ENCODE assay signal across 12 cellular contexts in the genomic region with DNA sequence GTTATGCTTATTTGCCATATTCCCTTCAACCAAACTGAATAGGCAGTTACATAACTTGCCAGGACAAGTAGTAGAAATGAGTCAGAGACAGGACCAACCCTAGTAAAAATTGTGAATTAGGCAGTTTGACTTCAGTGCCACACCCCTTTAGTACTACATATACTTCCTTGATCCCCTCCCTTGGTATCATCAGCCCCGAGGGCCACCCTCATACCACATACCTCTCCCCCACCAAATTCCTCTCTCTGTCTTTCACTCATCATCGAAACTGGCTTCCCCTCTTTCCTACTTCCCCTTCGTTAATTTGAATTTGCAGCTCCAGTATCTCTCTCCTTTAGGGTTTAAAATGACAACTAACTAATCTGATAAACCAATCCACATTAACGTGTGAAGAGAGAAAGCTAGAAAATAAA. TPM values are rescaled to one million over a fixed set of nuclear protein-coding genes. Genes with fewer than 3 reads are reported as not detected.
DNase-seq lines count a peak whose midpoint lies in the region; TF ChIP-seq lines count a peak whose summit lies in the region.
"Had no signal": no experiment of that assay in that cellular context is flagged by ENCODE, and none has a peak within 500 bp of the region (broad histone marks: within the 10 kb centered on the region; RNA-seq: fewer than 3 reads in every experiment).

No MANE protein-coding gene starts in this region.

- H3K27me3 ChIP-seq in esophagus (ENCODE audit: control insufficient read depth in 1 of 2, insufficient read depth in 2 of 2, low read length in 2 of 2) (no peaks in the 10 kb centered on the region), osteoblast (ENCODE audit: insufficient read depth, low read length) (no peaks in the 10 kb centered on the region), A673 (replicated peaks; ENCODE audit: insufficient read depth, low read depth, low read length, poor library complexity) (no peaks in the 10 kb centered on the region)

- H3K4me2 ChIP-seq in osteoblast (ENCODE audit: insufficient read depth, low read length), result no peak overlapping the region
- H3K4me2 ChIP-seq: PC-9 had no signal

- H3K27ac ChIP-seq in esophagus (ENCODE audit: low read depth in 2 of 2, low read length in 1 of 2) (peak overlapping the region; percentile 68 to 92), osteoblast (ENCODE audit: low read depth, low read length) (no peak overlapping the region), A673 (ENCODE audit: low read depth, low read length, poor library complexity, severe bottlenecking) (no peak overlapping the region)
- H3K27ac ChIP-seq: PC-9 had no signal

- CTCF ChIA-PET in A673 (lab: Charles Lee), result no interaction called here

- H4K20me1 ChIP-seq in osteoblast (ENCODE audit: insufficient read depth, low read length), result no peaks in the 10 kb centered on the region

- 33 to 48% methylated on average over 4 of the region's 4 CpGs for WGBS in esophagus, 2 donors

- no peaks in the 10 kb centered on the region for H3K36me3 ChIP-seq in esophagus (ENCODE audit: control insufficient read depth in 2 of 2, insufficient read depth in 2 of 2, low read length in 1 of 2)
- no peaks in the 10 kb centered on the region for H3K36me3 ChIP-seq in osteoblast (ENCODE audit: insufficient read depth, low read length)
- no peaks in the 10 kb centered on the region for H3K36me3 ChIP-seq in A673 (ENCODE audit: insufficient read depth, low read length, poor library complexity, severe bottlenecking)

- H3K9me3 ChIP-seq in esophagus (ENCODE audit: control insufficient read depth in 2 of 2, insufficient read depth in 1 of 2, low read depth in 1 of 2, low read length in 1 of 2) (no peaks in the 10 kb centered on the region), osteoblast (ENCODE audit: low read depth, low read length) (no peaks in the 10 kb centered on the region), A673 (ENCODE audit: low read depth, low read length, poor library complexity, severe bottlenecking) (no peaks in the 10 kb centered on the region)

- H3K4me1 ChIP-seq in esophagus (ENCODE audit: control insufficient read depth in 2 of 2, insufficient read depth in 2 of 2, low read length in 1 of 2) (no peaks in the 10 kb centered on the region), osteoblast (ENCODE audit: insufficient read depth, low read length) (no peaks in the 10 kb centered on the region), A673 (ENCODE audit: insufficient read depth, low read length, poor library complexity, severe bottlenecking) (peaks cover 19% of the 10 kb centered on the region)

- no peaks in the 10 kb centered on the region for H3K79me2 ChIP-seq in osteoblast (ENCODE audit: insufficient read depth, low read length)

- TF ChIP-seq CTCF in GM12865 (IDR thresholded peaks at IDR 0.05; ENCODE audit: insufficient read depth, low read depth, low read length, missing control alignments), result no peak
- TF ChIP-seq CTCF in osteoblast (IDR thresholded peaks at IDR 0.05; ENCODE audit: extremely low read depth, low read depth, low read length), result no peak
- TF ChIP-seq CTCF in A673 (conservative IDR thresholded peaks at IDR 0.05; ENCODE audit: low read depth, low read length), result no peak

- intact Hi-C loops in A673 (cut with micrococcal nuclease; ENCODE audit: unreplicated experiment), result no loop called here

- DNase-seq in GM12865 (ENCODE audit: low read depth), result peak; percentile 44
- DNase-seq in NOMO-1 treated with DMSO at 0.1 percent for 48 hours (lab: John Stamatoyannopoulos, UW; ENCODE audit: unreplicated experiment), result peak; percentile 85
- DNase-seq in osteoblast (ENCODE audit: insufficient read length, low spot score, missing footprints), result peak; percentile 13
- DNase-seq in nucleus accumbens (lab: John Stamatoyannopoulos, UW), result no peak
- DNase-seq in T-helper 2 cell, result no peak
- no peak for DNase-seq in A673 (ENCODE audit: low spot score)
- DNase-seq in NCI-H187 (lab: John Stamatoyannopoulos, UW), result no peak
- DNase-seq: activated CD4-positive, alpha-beta T cell treated with anti-CD3 and anti-CD28 coated beads for 48 hours; activated naive CD8-positive, alpha-beta T cell treated with anti-CD3 and anti-CD28 coated beads, Interleukin-2, amount 10 ng/mL, durations not matched to agents 7 days and 5 days; CD4-positive, CD25-positive, alpha-beta regulatory T cell had no signal

- peak overlapping the region; percentile 24 for H3K4me3 ChIP-seq in GM12865 (ENCODE audit: low read depth, low read length)
- no peak overlapping the region for H3K4me3 ChIP-seq in esophagus (ENCODE audit: low read depth in 1 of 2, low read length in 2 of 2)
- no peak overlapping the region for H3K4me3 ChIP-seq in osteoblast (ENCODE audit: insufficient read depth, low read length)
- H3K4me3 ChIP-seq in A673 (ENCODE audit: low read depth, low read length, poor library complexity, severe bottlenecking), result no peak overlapping the region
- H3K4me3 ChIP-seq: PC-9 had no signal

- no TSS peak for BruUV-seq in A673 (replicated peaks; lab: Mats Ljungman, UMichigan)

- POLR2A ChIA-PET in A673 (lab: Charles Lee; ENCODE audit: low non-redundant PET), result interaction anchor here (0.5 kb wide), 1 partner anchor 204 kb away, joined by 3 read pairs; no protein-coding TSS in a partner anchor

- H2AFZ ChIP-seq in osteoblast (ENCODE audit: low read length), result peak overlapping the region; percentile 26
- H2AFZ ChIP-seq: PC-9 had no signal

RNA-seq across cellular contexts. Expression of a gene that starts 7.9 kb away (rescaled TPM):
- polyA plus RNA-seq in esophagus, result 10 to 100 TPM; 12.2 to 18.3 TPM
- total RNA-seq in osteoblast (70.2 and 87.8 TPM in 2 replicates), A673 (2021) (103 and 107 TPM in 2 replicates)

Comparison
In these comparisons a context has a peak if more than half of its experiments do, and no peak if none do; other contexts are left out.
1. DNase-seq: peak in GM12865 (single experiment), NOMO-1 treated with DMSO at 0.1 percent for 48 hours (single experiment) and osteoblast (single experiment); none in nucleus accumbens (0 of 56), T-helper 2 cell (0 of 5), A673 (single experiment) and NCI-H187 (0 of 2).
2. H3K27ac ChIP-seq: peak in esophagus (2 of 2); none in osteoblast (single experiment) and A673 (single experiment).